In genomic region chr5:152901754-152902153, GRCh38 we compare ENCODE assay signal across 11 cellular contexts.
"Had no signal": no experiment of that assay in that cellular context is flagged by ENCODE, and none has a peak within 500 bp of the region (broad histone marks: within the 10 kb centered on the region; RNA-seq: fewer than 3 reads in every experiment).

No MANE protein-coding gene starts in this region.

- H3K4me1 ChIP-seq: HAP-1 had no signal

- H3K27ac Mint-ChIP-seq: GM23338, HFFc6 had no signal

- ATAC-seq: GM23338, HCT116 had no signal

- H3K9ac ChIP-seq: GM23248 had no signal

- H3K36me3 ChIP-seq: HAP-1 had no signal

- FAIRE-seq: H1, H54 had no signal

- H3K4me2 ChIP-seq: GM23338 had no signal

- H2AFZ ChIP-seq: GM23248, GM23338 had no signal

- DNase-seq: GM23248, GOT3, H7, H9, HCEC 1CT, HFFc6 had no signal

- H3K9me3 ChIP-seq: HAP-1 had no signal

- H3K4me3 Mint-ChIP-seq: GM23338, H9, HFFc6 had no signal

- H3K4me3 ChIP-seq: GM23248, GM23338, HAP-1 had no signal

- H3K27ac ChIP-seq: GM23248 had no signal

- H3K9me3 Mint-ChIP-seq: GM23338, H9 had no signal
